ENCODE assay signal across 8 cellular contexts in genomic region chr19:48111280-48111679, GRCh38. TPM values are rescaled to one million over a fixed set of nuclear protein-coding genes. Genes with fewer than 3 reads are reported as not detected.
DNase-seq lines count a peak whose midpoint lies in the region; ATAC-seq, FAIRE-seq and TF ChIP-seq lines count a peak whose summit lies in the region.

No MANE protein-coding gene starts in this region.

- peaks cover 37% of the 10 kb centered on the region for H3K4me1 ChIP-seq in left ventricle myocardium inferior
- peaks cover 1 to 22% (median 15%) of the 10 kb centered on the region in 4 donors for H3K4me1 ChIP-seq in liver (ENCODE audit: control insufficient read depth in 4 of 4, insufficient read depth in 4 of 4, low read length in 3 of 4)

- H3K9me3 ChIP-seq in left ventricle myocardium inferior (replicated peaks) (no peaks in the 10 kb centered on the region), liver (ENCODE audit: control insufficient read depth in 4 of 4, low read length in 3 of 4) (no peaks in the 10 kb centered on the region)

- H3K36me3 Mint-ChIP-seq in activated naive CD4-positive, alpha-beta T cell treated with anti-CD3 and anti-CD28 coated beads, Interleukin-2, amount 50 U/mL, for 72 hours, result no peaks in the 10 kb centered on the region

- FAIRE-seq in urothelium cell line (lab: Jason Lieb, UNC), result no peak

- no peak overlapping the region for H3K9ac ChIP-seq in liver (ENCODE audit: low read depth in 1 of 2, low read length in 2 of 2)

- H3K36me3 ChIP-seq in left ventricle myocardium inferior (no peaks in the 10 kb centered on the region), liver (ENCODE audit: control insufficient read depth in 4 of 4, insufficient read depth in 3 of 4, low read depth in 1 of 4, low read length in 3 of 4) (peaks cover 0 to 2% (median 0%) of the 10 kb centered on the region in 4 donors)

- H3K27ac ChIP-seq in left ventricle myocardium inferior (replicated peaks) (peak overlapping the region; percentile 96), liver (ENCODE audit: low read depth in 1 of 2, low read length in 2 of 2) (peak overlapping the region; percentile 80 to 95)

- TF ChIP-seq RAD21 in liver (IDR thresholded peaks at IDR 0.05), result no peak

- no peaks in the 10 kb centered on the region for H3K9me3 Mint-ChIP-seq in activated naive CD4-positive, alpha-beta T cell treated with anti-CD3 and anti-CD28 coated beads, Interleukin-2, amount 50 U/mL, for 72 hours

- H3K27me3 ChIP-seq in left ventricle myocardium inferior (ENCODE audit: low read depth), result no peaks in the 10 kb centered on the region
- no peaks in the 10 kb centered on the region for H3K27me3 ChIP-seq in liver (ENCODE audit: control insufficient read depth in 4 of 4, insufficient read depth in 4 of 4, low read length in 3 of 4)

- WGBS in liver, result 68% methylated on average over 7 of the region's 7 CpGs

- H3K4me3 ChIP-seq in left ventricle myocardium inferior (peak overlapping the region; percentile 67), liver (ENCODE audit: low read depth in 1 of 3, low read length in 3 of 3) (no peak overlapping the region)

- peak overlapping the region; percentile 74 to 98 for H3K27ac Mint-ChIP-seq in activated naive CD4-positive, alpha-beta T cell treated with anti-CD3 and anti-CD28 coated beads, Interleukin-2, amount 50 U/mL, for 72 hours

- intact Hi-C loops in left ventricle myocardium inferior (cut with micrococcal nuclease), result no loop called here
- intact Hi-C loops in left cardiac atrium (cut with DNase I), result no loop called here

- DNase-seq in left ventricle myocardium inferior (no peak), left cardiac atrium (no peak), urothelium cell line (ENCODE audit: low spot score) (peak; percentile 18), NCI-H1048 (lab: John Stamatoyannopoulos, UW) (no peak), D341Med (ENCODE audit: low spot score) (no peak)
- DNase-seq in activated naive CD4-positive, alpha-beta T cell treated with anti-CD3 and anti-CD28 coated beads, Interleukin-2, amount 50 U/mL, for 72 hours (ENCODE audit: low spot score in 2 of 2), result no peak

- ATAC-seq in left cardiac atrium, result no peak
- no peak for ATAC-seq in activated naive CD4-positive, alpha-beta T cell treated with anti-CD3 and anti-CD28 coated beads, Interleukin-2, amount 50 U/mL, for 72 hours
- no peak for ATAC-seq in GM18511 (IDR thresholded peaks at IDR 0.05; ENCODE audit: unreplicated experiment)

- TF ChIP-seq CTCF in left ventricle myocardium inferior (IDR thresholded peaks at IDR 0.05; ENCODE audit: borderline replicate concordance), result no peak
- no peak for TF ChIP-seq CTCF in liver (IDR thresholded peaks at IDR 0.05; ENCODE audit: low read depth, low read length, missing input control)

TF ChIP-seq in liver, 16 proteins besides CTCF, POLR2A, EP300 and RAD21:
- no peak for TF ChIP-seq YY1 (IDR thresholded peaks at IDR 0.05)
- no peak for TF ChIP-seq JUND (IDR thresholded peaks at IDR 0.05)
- no peak for TF ChIP-seq REST (IDR thresholded peaks at IDR 0.05)
- no peak for TF ChIP-seq FOXA1 (IDR thresholded peaks at IDR 0.05)
- no peak for TF ChIP-seq HNF4G (IDR thresholded peaks at IDR 0.05)
- TF ChIP-seq NR2F2 (IDR thresholded peaks at IDR 0.05), result no peak
- TF ChIP-seq EGR1 (IDR thresholded peaks at IDR 0.05; ENCODE audit: low read depth in 2 of 2), result no peak
- TF ChIP-seq FOXA2 (IDR thresholded peaks at IDR 0.05), result no peak
- TF ChIP-seq RXRA (IDR thresholded peaks at IDR 0.05), result no peak
- no peak for TF ChIP-seq HNF4A (conservative IDR thresholded peaks at IDR 0.05)
- no peak for TF ChIP-seq GABPA (IDR thresholded peaks at IDR 0.05 in 1 of 2, conservative IDR thresholded peaks at IDR 0.05 in 1 of 2)
- TF ChIP-seq ZBTB33 (IDR thresholded peaks at IDR 0.05), result no peak
- TF ChIP-seq TAF1 (conservative IDR thresholded peaks at IDR 0.05), result no peak
- no peak for TF ChIP-seq ATF3 (IDR thresholded peaks at IDR 0.05)
- no peak for TF ChIP-seq SP1 (IDR thresholded peaks at IDR 0.05)
- TF ChIP-seq MAX (IDR thresholded peaks at IDR 0.05), result no peak

RNA-seq across cellular contexts. Expression of gene PLA2G4C, which starts 0.7 kb away (rescaled TPM):
- total RNA-seq in left ventricle myocardium inferior (35.3 TPM), left cardiac atrium (10 to 100 TPM; 20.3 to 23.9 TPM), liver (1 to 10 TPM; 1.1 to 3.9 TPM)
- total RNA-seq in activated naive CD4-positive, alpha-beta T cell treated with anti-CD3 and anti-CD28 coated beads, Interleukin-2, amount 50 U/mL, for 72 hours, result 10 to 100 TPM; 16.7 to 35.2 TPM
- polyA plus RNA-seq in liver, result 1 to 10 TPM; 2.3 to 5.9 TPM

RNA-seq across cellular contexts. Expression of gene LIG1, which starts 58.9 kb away (rescaled TPM):
- total RNA-seq in left ventricle myocardium inferior (3.4 TPM), left cardiac atrium (1 to 10 TPM; 5.8 to 7.4 TPM), liver (10 to 100 TPM in 1 of 2 donors, 1 to 10 TPM in 1; 6.3 to 61.5 TPM)
- total RNA-seq in activated naive CD4-positive, alpha-beta T cell treated with anti-CD3 and anti-CD28 coated beads, Interleukin-2, amount 50 U/mL, for 72 hours, result 100 to 1,000 TPM; 180 to 231 TPM
- 1 to 10 TPM; 6.7 to 7.5 TPM for polyA plus RNA-seq in liver

RNA-seq across cellular contexts. Expression of gene ZSWIM9, which starts 59.2 kb away (rescaled TPM):
- total RNA-seq in left ventricle myocardium inferior (7.6 TPM), left cardiac atrium (1 to 10 TPM; 4.6 to 6.2 TPM), liver (1 to 10 TPM; 1.6 to 2.5 TPM)
- 10 to 100 TPM in 1 of 2 donors, 1 to 10 TPM in 1; 9.0 to 10.2 TPM for total RNA-seq in activated naive CD4-positive, alpha-beta T cell treated with anti-CD3 and anti-CD28 coated beads, Interleukin-2, amount 50 U/mL, for 72 hours
- 1 to 10 TPM in 1 of 2 donors, under 1 TPM in 1; 0.25 to 1.6 TPM for polyA plus RNA-seq in liver
